ENCODE assay signal across 10 cellular contexts in genomic region chr1:26922901-26923300, GRCh38. TPM values are rescaled to one million over a fixed set of nuclear protein-coding genes. Genes with fewer than 3 reads are reported as not detected.
DNase-seq lines count a peak whose midpoint lies in the region; FAIRE-seq and TF ChIP-seq lines count a peak whose summit lies in the region.
"Had no signal": no experiment of that assay in that cellular context is flagged by ENCODE, and none has a peak within 500 bp of the region (broad histone marks: within the 10 kb centered on the region; RNA-seq: fewer than 3 reads in every experiment).

No MANE protein-coding gene starts in this region.

- no peak overlapping the region for H2BK12ac ChIP-seq in trophoblast cell (ENCODE audit: low read length)

- H2AFZ ChIP-seq in endothelial cell of umbilical vein (ENCODE audit: low read depth, low read length), result no peak overlapping the region
- H2AFZ ChIP-seq in trophoblast cell (ENCODE audit: insufficient read depth, low read length, poor library complexity), result no peak overlapping the region

- dilution Hi-C loops in endothelial cell of umbilical vein (cut with MboI; ENCODE audit: extremely low pct_ligation_motif_present, low sequenced_read_pairs), result no loop called here

- H4K12ac ChIP-seq in trophoblast cell (ENCODE audit: low read depth, low read length), result no peak overlapping the region

- CTCF ChIA-PET in endothelial cell of umbilical vein (lab: Charles Lee), result interaction anchor here (1.2 kb wide), 1 partner anchor 25 kb away, joined by 3 read pairs; no protein-coding TSS in a partner anchor

- H2BK120ac ChIP-seq in trophoblast cell (ENCODE audit: insufficient read depth, low read length, poor library complexity), result no peak overlapping the region

- H3K9me3 ChIP-seq in endothelial cell of umbilical vein (replicated peaks; ENCODE audit: control insufficient read depth, insufficient read depth, low read length) (no peaks in the 10 kb centered on the region), trophoblast cell (ENCODE audit: insufficient read depth, low read depth, low read length) (no peaks in the 10 kb centered on the region), transverse colon (no peaks in the 10 kb centered on the region)
- H3K9me3 ChIP-seq: gastroesophageal sphincter had no signal

- H3K27me3 ChIP-seq in endothelial cell of umbilical vein (ENCODE audit: control insufficient read depth in 2 of 2, insufficient read depth in 2 of 2, low read length in 2 of 2), result no peaks in the 10 kb centered on the region
- H3K27me3 ChIP-seq in trophoblast cell (ENCODE audit: insufficient read depth, low read length), result no peaks in the 10 kb centered on the region
- no peaks in the 10 kb centered on the region for H3K27me3 ChIP-seq in transverse colon
- H3K27me3 ChIP-seq: gastroesophageal sphincter had no signal

- H3K4me1 ChIP-seq in endothelial cell of umbilical vein (ENCODE audit: control insufficient read depth, extremely low read depth, insufficient read depth, low read length), result peaks cover 26% of the 10 kb centered on the region
- peaks cover 5 to 10% of the 10 kb centered on the region in 2 experiments for H3K4me1 ChIP-seq in trophoblast cell (ENCODE audit: control insufficient read depth in 1 of 2, insufficient read depth in 2 of 2, low read length in 2 of 2)
- peaks cover 8 to 23% (median 20%) of the 10 kb centered on the region in 4 donors for H3K4me1 ChIP-seq in transverse colon

- WGBS in trophoblast cell (ENCODE audit: extremely low coverage, insufficient coverage, insufficient read length), result no CpG with 5 or more reads among the region's 3 CpGs
- WGBS in transverse colon (ENCODE audit: low coverage in 1 of 2), 2 donors, result 88 to 100% methylated on average over 2 to 3 of the region's 3 CpGs

- TF ChIP-seq CTCF in GM12864 (IDR thresholded peaks at IDR 0.05; ENCODE audit: low read depth, low read length, missing control alignments) (no peak), endothelial cell of umbilical vein (IDR thresholded peaks at IDR 0.05; ENCODE audit: extremely low read depth in 1 of 2, insufficient read depth in 1 of 2, low read depth in 1 of 2, low read length in 2 of 2) (no peak), transverse colon (IDR thresholded peaks at IDR 0.05) (no peak)

- peaks cover 5% of the 10 kb centered on the region for H3K79me1 ChIP-seq in trophoblast cell (ENCODE audit: low read length)

- peaks cover 11 to 12% of the 10 kb centered on the region in 2 experiments for H3K36me3 ChIP-seq in endothelial cell of umbilical vein (ENCODE audit: control insufficient read depth in 2 of 2, extremely low read depth in 1 of 2, insufficient read depth in 2 of 2, low read length in 2 of 2)
- peaks cover 12 to 28% of the 10 kb centered on the region in 2 experiments for H3K36me3 ChIP-seq in trophoblast cell (ENCODE audit: control insufficient read depth in 1 of 2, insufficient read depth in 2 of 2, low read length in 2 of 2)
- H3K36me3 ChIP-seq in transverse colon, result peaks cover 0 to 29% (median 9%) of the 10 kb centered on the region in 4 donors

- in situ Hi-C loops in transverse colon (cut with MboI; ENCODE audit: low pct_ligation_motif_present in 1 of 4, low pct_unique_long_range_greater_than_20kb in 1 of 4, low sequenced_read_pairs in 3 of 4), result no loop called here

- H3K14ac ChIP-seq in trophoblast cell (ENCODE audit: low read length), result no peak overlapping the region

- H3K9me1 ChIP-seq in endothelial cell of umbilical vein (replicated peaks; ENCODE audit: control insufficient read depth, extremely low read depth, insufficient read depth, low read length), result no peaks in the 10 kb centered on the region

- no peak overlapping the region for H3K18ac ChIP-seq in trophoblast cell (ENCODE audit: low read length)

- H3K79me2 ChIP-seq in endothelial cell of umbilical vein (ENCODE audit: control insufficient read depth, insufficient read depth, low read length), result peaks cover 53% of the 10 kb centered on the region
- H3K79me2 ChIP-seq in trophoblast cell (ENCODE audit: control insufficient read depth, insufficient read depth, low read length, poor library complexity), result peaks cover 10% of the 10 kb centered on the region

- H2BK5ac ChIP-seq in trophoblast cell (ENCODE audit: low read depth, low read length, poor library complexity), result no peak overlapping the region

- TF ChIP-seq EP300 in transverse colon (IDR thresholded peaks at IDR 0.05; ENCODE audit: low read depth), result no peak

- H3K4me3 ChIP-seq in GM12864 (ENCODE audit: low read depth, low read length) (peak overlapping the region; percentile 96), endothelial cell of umbilical vein (replicated peaks in 1 of 3; ENCODE audit: insufficient read depth in 1 of 3, low read depth in 1 of 3, low read length in 3 of 3) (peak overlapping the region in 2 of 3 experiments; percentile 49 to 74), trophoblast cell (ENCODE audit: low read depth, low read length) (no peak overlapping the region), transverse colon (peak overlapping the region in 1 of 4 donors; percentile 77)

- FAIRE-seq in RCC 7860 (lab: Jason Lieb, UNC) (no peak), endothelial cell of umbilical vein (lab: Jason Lieb, UNC) (peak; percentile 38)
- FAIRE-seq: TTC549 had no signal

- intact Hi-C loops in endothelial cell of umbilical vein (cut with micrococcal nuclease), result no loop called here
- intact Hi-C loops in transverse colon (cut with DNase I; ENCODE audit: low total_unique reads), result no loop called here

- H4K8ac ChIP-seq in trophoblast cell (ENCODE audit: low read depth, low read length), result no peak overlapping the region

- H3K4me2 ChIP-seq in endothelial cell of umbilical vein (ENCODE audit: insufficient read depth, low read length) (peak overlapping the region; percentile 80), trophoblast cell (ENCODE audit: low read length) (peak overlapping the region; percentile 84)

- no TSS peak for BruUV-seq in endothelial cell of umbilical vein (replicated peaks; lab: Mats Ljungman, UMichigan)

- no peak overlapping the region for H2AK5ac ChIP-seq in trophoblast cell (ENCODE audit: low read length)

- no peak overlapping the region for H3K23ac ChIP-seq in trophoblast cell (ENCODE audit: low read length)

- POLR2A ChIA-PET in endothelial cell of umbilical vein (lab: Charles Lee), result no interaction called here

- no peak overlapping the region for H4K91ac ChIP-seq in trophoblast cell (ENCODE audit: low read depth, low read length)

- no peak for TF ChIP-seq POLR2A in endothelial cell of umbilical vein (IDR thresholded peaks at IDR 0.05; ENCODE audit: low read depth, low read length)
- TF ChIP-seq POLR2A in transverse colon (IDR thresholded peaks at IDR 0.05), result no peak

- H3K27ac ChIP-seq in endothelial cell of umbilical vein (ENCODE audit: insufficient read depth, low read depth, low read length) (peak overlapping the region; percentile 71), trophoblast cell (ENCODE audit: low read depth, low read length) (no peak overlapping the region), transverse colon (no peak overlapping the region)

- H4K20me1 ChIP-seq in endothelial cell of umbilical vein (replicated peaks; ENCODE audit: control insufficient read depth, extremely low read depth, insufficient read depth, low read length), result no peaks in the 10 kb centered on the region

- H3K4ac ChIP-seq in trophoblast cell (ENCODE audit: low read depth, low read length), result peak overlapping the region; percentile 54

- no peak for DNase-seq in GM12864 (ENCODE audit: low read depth)
- peak; percentile 35 for DNase-seq in RCC 7860 (ENCODE audit: low spot score)
- no peak for DNase-seq in endothelial cell of umbilical vein (ENCODE audit: low read depth, low spot score)
- no peak for DNase-seq in trophoblast cell
- no peak for DNase-seq in DMS153 (lab: John Stamatoyannopoulos, UW)
- DNase-seq in transverse colon, result no peak
- no peak for DNase-seq in Kasumi-1 (lab: John Stamatoyannopoulos, UW)
- no peak for DNase-seq in SW480 (ENCODE audit: low spot score)

- H3K9ac ChIP-seq in endothelial cell of umbilical vein (replicated peaks; ENCODE audit: extremely low read depth, insufficient read depth, low read length) (peak overlapping the region; percentile 81), trophoblast cell (ENCODE audit: low read length) (no peak overlapping the region)

RNA-seq across cellular contexts. Expression of gene NUDC, which starts 1.4 kb away (rescaled TPM):
- total RNA-seq in endothelial cell of umbilical vein (95.0 and 102 TPM in 2 replicates), transverse colon (10 to 100 TPM; 10.8 to 39.9 (median 27.6) TPM)
- 29.3 and 42.5 TPM in 2 replicates for polyA plus RNA-seq in endothelial cell of umbilical vein
- polyA plus RNA-seq in endothelial cell of umbilical vein (2011; cell fraction: cytosol; rRNA removed), result 78.1 and 89.9 TPM in 2 replicates
- 54.7 and 64.2 TPM in 2 replicates for polyA plus RNA-seq in endothelial cell of umbilical vein (2011; cell fraction: nucleus; rRNA removed)
- polyA plus RNA-seq in endothelial cell of umbilical vein (2012), result 118 and 129 TPM in 2 replicates
- polyA minus RNA-seq in endothelial cell of umbilical vein, result 25.1 and 27.2 TPM in 2 replicates
- 61.0 TPM for polyA minus RNA-seq in endothelial cell of umbilical vein (2011; cell fraction: cytosol; rRNA and poly(A)+ RNA removed)
- 16.6 and 17.6 TPM in 2 replicates for polyA minus RNA-seq in endothelial cell of umbilical vein (2011; cell fraction: nucleus; rRNA and poly(A)+ RNA removed)
- polyA plus RNA-seq in trophoblast cell (2013), result 61.4 and 64.4 TPM in 2 replicates

RNA-seq across cellular contexts. Expression of gene NR0B2, which starts 9.1 kb away (rescaled TPM):
- not detected in 2 replicates for total RNA-seq in endothelial cell of umbilical vein
- not detected in 2 replicates for polyA plus RNA-seq in endothelial cell of umbilical vein
- not detected in 2 replicates for polyA plus RNA-seq in endothelial cell of umbilical vein (2011; cell fraction: cytosol; rRNA removed)
- polyA plus RNA-seq in endothelial cell of umbilical vein (2011; cell fraction: nucleus; rRNA removed), result not detected in 2 replicates
- polyA plus RNA-seq in endothelial cell of umbilical vein (2012), result not detected in 2 replicates
- polyA minus RNA-seq in endothelial cell of umbilical vein, result not detected in 2 replicates
- not detected for polyA minus RNA-seq in endothelial cell of umbilical vein (2011; cell fraction: cytosol; rRNA and poly(A)+ RNA removed)
- polyA minus RNA-seq in endothelial cell of umbilical vein (2011; cell fraction: nucleus; rRNA and poly(A)+ RNA removed), result not detected in 2 replicates
- polyA plus RNA-seq in trophoblast cell (2013), result not detected in 2 replicates
- 1 to 10 TPM in 1 of 4 donors, under 1 TPM in 1, not detected in 2; 0.95 to 2.7 TPM for total RNA-seq in transverse colon
- total RNA-seq: gastroesophageal sphincter had no signal

RNA-seq across cellular contexts. Expression of gene GPATCH3, which starts 22.6 kb away (rescaled TPM):
- total RNA-seq in endothelial cell of umbilical vein (14.8 and 17.7 TPM in 2 replicates), transverse colon (10 to 100 TPM in 2 of 4 donors, 1 to 10 TPM in 2; 3.2 to 35.9 (median 10.7) TPM)
- polyA plus RNA-seq in endothelial cell of umbilical vein, result 10.3 and 12.1 TPM in 2 replicates
- polyA plus RNA-seq in endothelial cell of umbilical vein (2011; cell fraction: cytosol; rRNA removed), result 9.6 and 11.4 TPM in 2 replicates
- 18.5 TPM in 2 replicates for polyA plus RNA-seq in endothelial cell of umbilical vein (2011; cell fraction: nucleus; rRNA removed)
- polyA plus RNA-seq in endothelial cell of umbilical vein (2012), result 10.0 and 10.2 TPM in 2 replicates
- 11.3 and 14.0 TPM in 2 replicates for polyA minus RNA-seq in endothelial cell of umbilical vein
- 5.7 TPM for polyA minus RNA-seq in endothelial cell of umbilical vein (2011; cell fraction: cytosol; rRNA and poly(A)+ RNA removed)
- polyA minus RNA-seq in endothelial cell of umbilical vein (2011; cell fraction: nucleus; rRNA and poly(A)+ RNA removed), result 7.5 and 12.1 TPM in 2 replicates
- 17.8 and 18.2 TPM in 2 replicates for polyA plus RNA-seq in trophoblast cell (2013)

RNA-seq across cellular contexts. Expression of gene GPN2, which starts 32.8 kb away (rescaled TPM):
- total RNA-seq in endothelial cell of umbilical vein (36.7 and 37.4 TPM in 2 replicates), transverse colon (10 to 100 TPM; 14.7 to 75.2 (median 28.7) TPM)
- 21.9 and 44.8 TPM in 2 replicates for polyA plus RNA-seq in endothelial cell of umbilical vein
- 29.6 and 32.2 TPM in 2 replicates for polyA plus RNA-seq in endothelial cell of umbilical vein (2011; cell fraction: cytosol; rRNA removed)
- 24.8 and 30.8 TPM in 2 replicates for polyA plus RNA-seq in endothelial cell of umbilical vein (2011; cell fraction: nucleus; rRNA removed)
- 19.2 and 21.1 TPM in 2 replicates for polyA plus RNA-seq in endothelial cell of umbilical vein (2012)
- polyA minus RNA-seq in endothelial cell of umbilical vein, result 69.0 and 76.6 TPM in 2 replicates
- 15.5 TPM for polyA minus RNA-seq in endothelial cell of umbilical vein (2011; cell fraction: cytosol; rRNA and poly(A)+ RNA removed)
- 19.7 and 25.0 TPM in 2 replicates for polyA minus RNA-seq in endothelial cell of umbilical vein (2011; cell fraction: nucleus; rRNA and poly(A)+ RNA removed)
- 22.9 and 24.1 TPM in 2 replicates for polyA plus RNA-seq in trophoblast cell (2013)

RNA-seq across cellular contexts. Expression of gene KDF1, which starts 37.4 kb away (rescaled TPM):
- total RNA-seq in endothelial cell of umbilical vein (not detected in 2 replicates), transverse colon (10 to 100 TPM; 11.6 to 36.2 (median 29.8) TPM)
- polyA plus RNA-seq in endothelial cell of umbilical vein, result 0.05 TPM in 1 of 2 replicates, not detected in the other
- polyA plus RNA-seq in endothelial cell of umbilical vein (2011; cell fraction: cytosol; rRNA removed), result not detected in 2 replicates
- not detected in 2 replicates for polyA plus RNA-seq in endothelial cell of umbilical vein (2011; cell fraction: nucleus; rRNA removed)
- not detected in 2 replicates for polyA plus RNA-seq in endothelial cell of umbilical vein (2012)
- polyA minus RNA-seq in endothelial cell of umbilical vein, result 0.40 TPM in 1 of 2 replicates, not detected in the other
- not detected for polyA minus RNA-seq in endothelial cell of umbilical vein (2011; cell fraction: cytosol; rRNA and poly(A)+ RNA removed)
- polyA minus RNA-seq in endothelial cell of umbilical vein (2011; cell fraction: nucleus; rRNA and poly(A)+ RNA removed), result not detected in 2 replicates
- polyA plus RNA-seq in trophoblast cell (2013), result 10.6 and 10.8 TPM in 2 replicates
